In the genomic region with DNA sequence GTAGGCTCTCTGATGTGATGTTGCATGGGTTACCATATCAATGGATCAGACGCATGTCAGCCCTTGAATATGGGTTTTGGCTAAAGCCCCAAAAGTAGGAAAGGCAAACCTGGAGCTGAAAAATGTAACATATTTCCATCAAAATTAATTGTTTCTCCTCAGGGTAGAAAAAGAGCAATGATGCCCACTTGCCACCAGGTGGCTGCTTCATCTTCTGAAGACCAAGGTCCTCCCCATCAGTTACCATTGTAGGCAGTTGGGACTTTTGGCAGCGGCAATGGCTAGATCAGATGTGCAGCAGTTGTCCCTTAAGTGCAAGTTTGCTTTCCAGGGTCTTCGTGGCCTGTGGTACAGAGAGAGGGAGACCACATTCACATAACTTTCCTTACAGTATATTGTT, we compare ENCODE assay signal across 9 cellular contexts.
A peak's percentile ranks its signal among the peaks of the same experiment; 100 is the strongest.
DNase-seq lines count a peak whose midpoint lies in the region; ATAC-seq, FAIRE-seq and TF ChIP-seq lines count a peak whose summit lies in the region.
"Had no signal": no experiment of that assay in that cellular context is flagged by ENCODE, and none has a peak within 500 bp of the region (broad histone marks: within the 10 kb centered on the region; RNA-seq: fewer than 3 reads in every experiment).

No MANE protein-coding gene starts in this region.

- no TSS peak for BruUV-seq in HCT116 (replicated peaks; lab: Mats Ljungman, UMichigan)
- BruUV-seq in K562 (replicated peaks; lab: Mats Ljungman, UMichigan): no TSS peak

- no peak for TF ChIP-seq EP300 in K562 (IDR thresholded peaks at IDR 0.05; ENCODE audit: low read length)

- H3K4me1 ChIP-seq in HCT116 (ENCODE audit: control insufficient read depth in 1 of 2, insufficient read depth in 2 of 2, low read length in 2 of 2) (no peaks in the 10 kb centered on the region), K562 (replicated peaks in 1 of 2; ENCODE audit: control insufficient read depth in 2 of 2, insufficient read depth in 2 of 2, low read length in 2 of 2) (no peaks in the 10 kb centered on the region), mesenchymal stem cell (ENCODE audit: control insufficient read depth, insufficient read depth, low read depth, low read length) (no peaks in the 10 kb centered on the region)

- H3K4ac ChIP-seq in mesenchymal stem cell (ENCODE audit: low read depth in 1 of 2, low read length in 2 of 2): no peak overlapping the region

- H4K91ac ChIP-seq in mesenchymal stem cell (ENCODE audit: low read length): no peak overlapping the region

- no peaks in the 10 kb centered on the region for H3K79me2 ChIP-seq in HCT116 (ENCODE audit: insufficient read depth, low read length)
- H3K79me2 ChIP-seq in K562 (ENCODE audit: control insufficient read depth, insufficient read depth, low read length): no peaks in the 10 kb centered on the region

- TF ChIP-seq CTCF in 22Rv1 (IDR thresholded peaks at IDR 0.05) (peak; percentile 71), GM10248 (IDR thresholded peaks at IDR 0.05; ENCODE audit: control extremely low read depth, extremely low read depth, low read depth, missing control alignments) (peak; percentile 49), HCT116 (IDR thresholded peaks at IDR 0.05 in 2 of 3, conservative IDR thresholded peaks at IDR 0.05 in 1 of 3; ENCODE audit: borderline replicate concordance in 1 of 3, insufficient read depth in 1 of 3, low read depth in 2 of 3, low read length in 2 of 3) (peak; percentile 55 to 63 (median 61); a peak in 5 of 6 replicates), LNCAP (IDR thresholded peaks at IDR 0.05) (peak; percentile 60), K562 (IDR thresholded peaks at IDR 0.05 in 2 of 3, conservative IDR thresholded peaks at IDR 0.05 in 1 of 3; ENCODE audit: insufficient read depth in 2 of 3, low read depth in 1 of 3, low read length in 3 of 3) (peak; percentile 57 to 66 (median 64))

- H2AK5ac ChIP-seq in mesenchymal stem cell (ENCODE audit: low read length, severe bottlenecking): no peak overlapping the region

- H3K9ac ChIP-seq in HCT116 (ENCODE audit: low read length) (no peak overlapping the region), K562 (ENCODE audit: insufficient read depth in 1 of 2, low read depth in 2 of 2, low read length in 2 of 2) (no peak overlapping the region), mesenchymal stem cell (ENCODE audit: low read length) (no peak overlapping the region)

- no peak overlapping the region for H3K18ac ChIP-seq in mesenchymal stem cell (ENCODE audit: low read depth in 1 of 2, low read length in 2 of 2)

- FAIRE-seq in K562 (lab: Jason Lieb, UNC): peak; percentile 81

- no peak overlapping the region for H3K4me2 ChIP-seq in HCT116 (ENCODE audit: low read length)
- no peak overlapping the region for H3K4me2 ChIP-seq in K562 (ENCODE audit: insufficient read depth, low read length)
- H3K4me2 ChIP-seq in mesenchymal stem cell (ENCODE audit: low read length, poor library complexity, severe bottlenecking): no peak overlapping the region

- no peaks in the 10 kb centered on the region for H3K9me1 ChIP-seq in K562 (ENCODE audit: control insufficient read depth, insufficient read depth, low read length)

- no peaks in the 10 kb centered on the region for H3K79me1 ChIP-seq in mesenchymal stem cell (replicated peaks; ENCODE audit: low read length, poor library complexity, severe bottlenecking)

- H2AFZ ChIP-seq in HCT116 (ENCODE audit: low read depth, low read length, poor library complexity, severe bottlenecking) (no peak overlapping the region), K562 (ENCODE audit: low read depth, low read length) (no peak overlapping the region), mesenchymal stem cell (ENCODE audit: low read depth, low read length) (no peak overlapping the region)

- TF ChIP-seq RAD21 in HCT116 (IDR thresholded peaks at IDR 0.05; ENCODE audit: low read depth) (peak; percentile 58), K562 (CRISPR knock-in tag; conservative IDR thresholded peaks at IDR 0.05 in 1 of 2, IDR thresholded peaks at IDR 0.05 in 1 of 2) (peak; percentile 53 to 69)

- no peak overlapping the region for H2BK15ac ChIP-seq in mesenchymal stem cell (ENCODE audit: low read depth, poor library complexity, severe bottlenecking)

- H2BK120ac ChIP-seq in mesenchymal stem cell (ENCODE audit: low read depth, low read length): no peak overlapping the region

- CTCF ChIA-PET in GM10248 (lab: Yijun Ruan, JAX): interaction anchor here (0.9 to 3.1 kb wide), 8 partner anchors 8 to 500 kb away, joined by 3 to 16 read pairs (median 4); a partner anchor contains a TSS
- CTCF ChIA-PET in HCT116 (lab: Charles Lee): interaction anchor here (2.4 kb wide), 1 partner anchor 143 kb away, joined by 6 read pairs; no protein-coding TSS in a partner anchor
- CTCF ChIA-PET in K562 (lab: Yijun Ruan, JAX; ENCODE audit: low intra/inter-chr PET ratio): interaction anchor here (0.8 kb wide), 1 partner anchor 285 kb away, joined by 3 read pairs; no protein-coding TSS in a partner anchor

- WGBS in K562 (ENCODE audit: insufficient coverage, low coverage, missing lambda C conversion rate): 0% methylated on average over 3 of the region's 3 CpGs
- WGBS in mesenchymal stem cell: 92% methylated on average over 2 of the region's 3 CpGs

- no peak for TF ChIP-seq POLR2A in HCT116 (IDR thresholded peaks at IDR 0.05; ENCODE audit: borderline replicate concordance, extremely low read depth, insufficient read depth, insufficient read length)
- no peak for TF ChIP-seq POLR2A in K562 (conservative IDR thresholded peaks at IDR 0.05)

- H3K9me3 ChIP-seq in HCT116 (ENCODE audit: control insufficient read depth in 1 of 2, insufficient read depth in 1 of 2, low read depth in 1 of 2, low read length in 2 of 2) (no peaks in the 10 kb centered on the region), K562 (replicated peaks; ENCODE audit: control insufficient read depth, insufficient read depth, low read depth, low read length) (no peaks in the 10 kb centered on the region), mesenchymal stem cell (ENCODE audit: control insufficient read depth, low read length) (no peaks in the 10 kb centered on the region)
- H3K9me3 ChIP-seq: thoracic aorta had no signal

- DNase-seq in GM10248 (ENCODE audit: extremely low spot score) (peak; percentile 32), HCT116 (ENCODE audit: low read depth, low spot score) (peak; percentile 34), K562 (ENCODE audit: extremely low read depth in 1 of 4, low spot score in 3 of 4) (peak; percentile 25 to 52 (median 41)), mesenchymal stem cell (peak; percentile 43), mucosa of gallbladder (ENCODE audit: low spot score) (no peak), midbrain (lab: John Stamatoyannopoulos, UW) (no peak)

- no peaks in the 10 kb centered on the region for H3K36me3 ChIP-seq in HCT116 (ENCODE audit: control insufficient read depth in 1 of 2, insufficient read depth in 2 of 2, low read length in 2 of 2)
- H3K36me3 ChIP-seq in K562 (ENCODE audit: control insufficient read depth, insufficient read depth, low read length): no peaks in the 10 kb centered on the region
- H3K36me3 ChIP-seq in mesenchymal stem cell (ENCODE audit: control insufficient read depth in 1 of 2, insufficient read depth in 2 of 2, low read depth in 1 of 2, low read length in 2 of 2): no peaks in the 10 kb centered on the region
- H3K36me3 ChIP-seq: thoracic aorta had no signal

- in situ Hi-C loops in K562 (cut with MboI): no loop called here

- H3K23ac ChIP-seq in mesenchymal stem cell (ENCODE audit: low read length in 2 of 2): no peak overlapping the region

- H3K27ac ChIP-seq in 22Rv1 (no peak overlapping the region), HCT116 (ENCODE audit: low read depth, low read length) (no peak overlapping the region), K562 (ENCODE audit: extremely low read depth, low read depth, low read length) (no peak overlapping the region), mesenchymal stem cell (ENCODE audit: low read length, poor library complexity, severe bottlenecking) (no peak overlapping the region)
- H3K27ac ChIP-seq: thoracic aorta had no signal

- no peaks in the 10 kb centered on the region for H3K9me2 ChIP-seq in HCT116 (ENCODE audit: insufficient read depth)

- no peak overlapping the region for H2BK12ac ChIP-seq in mesenchymal stem cell (ENCODE audit: low read length in 2 of 2)

- ATAC-seq in HCT116: peak; percentile 77
- peak; percentile 86 for ATAC-seq in K562

- RAD21 ChIA-PET in HCT116 (lab: Charles Lee; ENCODE audit: low non-redundant PET in 1 of 2, low total read pairs in 2 of 2, uncharacterized antibody in 2 of 2, unreplicated experiment in 2 of 2): interaction anchor here in 1 of 2 experiments (1.1 kb wide), 1 partner anchor 144 kb away, joined by 3 read pairs; no protein-coding TSS in a partner anchor

- no peak overlapping the region for H2BK5ac ChIP-seq in mesenchymal stem cell (ENCODE audit: low read depth, low read length, poor library complexity, severe bottlenecking)

- POLR2A ChIA-PET in GM10248 (lab: Yijun Ruan, JAX): no interaction called here
- POLR2A ChIA-PET in HCT116 (lab: Charles Lee): no interaction called here
- POLR2A ChIA-PET in K562 (lab: Yijun Ruan, JAX): no interaction called here

- H4K8ac ChIP-seq in mesenchymal stem cell (ENCODE audit: low read length): no peak overlapping the region

- intact Hi-C loops in HCT116 (cut with micrococcal nuclease): loop anchor here (1.0 to 5.0 kb wide), 4 partner anchors 144 to 964 kb away; a partner anchor contains a TSS
- intact Hi-C loops in K562 (cut with micrococcal nuclease): loop anchor here (1.0 to 5.0 kb wide), 3 partner anchors 143 to 499 kb away; a partner anchor contains a TSS

- H4K20me1 ChIP-seq in HCT116 (ENCODE audit: insufficient read depth): no peaks in the 10 kb centered on the region
- no peaks in the 10 kb centered on the region for H4K20me1 ChIP-seq in K562 (replicated peaks; ENCODE audit: control insufficient read depth, insufficient read depth, low read length)

- no peak overlapping the region for H3K14ac ChIP-seq in mesenchymal stem cell (ENCODE audit: low read length in 2 of 2)

- H3K27me3 ChIP-seq in HCT116 (ENCODE audit: insufficient read depth, low read length): no peaks in the 10 kb centered on the region
- no peaks in the 10 kb centered on the region for H3K27me3 ChIP-seq in K562 (ENCODE audit: control insufficient read depth in 2 of 2, insufficient read depth in 2 of 2, low read length in 2 of 2)
- peaks cover 0 to 3% of the 10 kb centered on the region in 2 experiments for H3K27me3 ChIP-seq in mesenchymal stem cell (ENCODE audit: control insufficient read depth in 1 of 2, insufficient read depth in 1 of 2, low read length in 2 of 2)

- H3K4me3 ChIP-seq in HCT116 (replicated peaks in 1 of 2; ENCODE audit: low read depth in 1 of 2, low read length in 2 of 2) (no peak overlapping the region), K562 (no peak overlapping the region), mesenchymal stem cell (ENCODE audit: insufficient read depth in 1 of 2, low read depth in 1 of 2, low read length in 2 of 2) (no peak overlapping the region)
- H3K4me3 ChIP-seq: thoracic aorta had no signal

TF ChIP-seq in HCT116, 20 proteins besides CTCF, POLR2A, EP300 and RAD21 (continues in another document):
- TF ChIP-seq TCF7L2 (IDR thresholded peaks at IDR 0.05; ENCODE audit: borderline replicate concordance, extremely low read depth, insufficient read depth, insufficient read length): no peak

TF ChIP-seq in K562, 482 proteins besides CTCF, POLR2A, EP300 and RAD21:
- no peak for TF ChIP-seq ZNF174 (CRISPR knock-in tag; IDR thresholded peaks at IDR 0.05)
- TF ChIP-seq SMC3 (conservative IDR thresholded peaks at IDR 0.05; ENCODE audit: insufficient read depth, low read depth, low read length): peak; percentile 63; the same call in 1 of the 2 replicates

Comparison
In these comparisons a context has a peak if more than half of its experiments do, and no peak if none do; other contexts are left out.
1. DNase-seq: peak in GM10248 (single experiment), HCT116 (single experiment), K562 (4 of 4) and mesenchymal stem cell (single experiment); none in mucosa of gallbladder (single experiment) and midbrain (single experiment).
2. Peak in every context shown above with its lines, with median percentiles within 50 percentile points of each other: CTCF ChIP-seq.